14 cellular contexts compared by ENCODE assay signal in genomic region chr1:53949651-53950050, GRCh38. TPM values are rescaled to one million over a fixed set of nuclear protein-coding genes. Genes with fewer than 3 reads are reported as not detected.
A peak's percentile ranks its signal among the peaks of the same experiment; 100 is the strongest.
DNase-seq lines count a peak whose midpoint lies in the region; ATAC-seq, FAIRE-seq and TF ChIP-seq lines count a peak whose summit lies in the region.
"Had no signal": no experiment of that assay in that cellular context is flagged by ENCODE, and none has a peak within 500 bp of the region (broad histone marks: within the 10 kb centered on the region; RNA-seq: fewer than 3 reads in every experiment).

No MANE protein-coding gene starts in this region.

- peak overlapping the region; percentile 70 for H3K27ac Mint-ChIP-seq in neural progenitor cell
- peak overlapping the region in 4 of 10 donors; percentile 23 to 78 (median 54) for H3K27ac Mint-ChIP-seq in naive thymus-derived CD8-positive, alpha-beta T cell
- H3K27ac Mint-ChIP-seq: activated naive CD4-positive, alpha-beta T cell treated with anti-CD3 and anti-CD28 coated beads, Interleukin-2, amount 50 U/mL, for 72 hours; T-helper 1 cell treated with Interleukin-12 subunit alpha and Interleukin-12 subunit beta and Interleukin-4 antibody, amounts not matched to agents 30 μg/mL and 1 μg/mL, for 36 hours had no signal

- peaks cover 41% of the 10 kb centered on the region for H3K4me1 Mint-ChIP-seq in neural progenitor cell
- peaks cover 17 to 37% (median 32%) of the 10 kb centered on the region in 4 donors for H3K4me1 Mint-ChIP-seq in naive thymus-derived CD8-positive, alpha-beta T cell

- H3K9me2 ChIP-seq in Loucy (replicated peaks; ENCODE audit: low read depth, low read length), result no peaks in the 10 kb centered on the region

- peak overlapping the region; percentile 56 for H3K4me3 Mint-ChIP-seq in neural progenitor cell
- no peak overlapping the region for H3K4me3 Mint-ChIP-seq in naive thymus-derived CD8-positive, alpha-beta T cell
- H3K4me3 Mint-ChIP-seq: central memory CD8-positive, alpha-beta T cell; T-helper 1 cell treated with Interleukin-12 subunit alpha and Interleukin-12 subunit beta and Interleukin-4 antibody, amounts not matched to agents 30 μg/mL and 1 μg/mL, for 36 hours had no signal

- H3K27ac ChIP-seq in neural progenitor cell, result no peak overlapping the region

- H3K9ac ChIP-seq in Loucy (ENCODE audit: low read depth, low read length, poor library complexity, severe bottlenecking) (no peak overlapping the region), neural progenitor cell (no peak overlapping the region)

- H2AFZ ChIP-seq in Loucy (ENCODE audit: low read length) (no peak overlapping the region), neural progenitor cell (replicated peaks) (no peak overlapping the region)

- FAIRE-seq in H54 (lab: Jason Lieb, UNC), result no peak

- H3K36me3 ChIP-seq in Loucy (ENCODE audit: insufficient read depth, low read length) (peaks cover 13% of the 10 kb centered on the region; the same call in 1 of the 2 replicates), neural progenitor cell (peaks cover 8% of the 10 kb centered on the region)

- H3K4me2 ChIP-seq in Loucy (ENCODE audit: low read depth, low read length, poor library complexity, severe bottlenecking) (peak overlapping the region; percentile 36), neural progenitor cell (no peak overlapping the region)

- H3K4me3 ChIP-seq in Loucy (ENCODE audit: low read length, poor library complexity, severe bottlenecking) (no peak overlapping the region), neural progenitor cell (no peak overlapping the region)

- H3K27me3 ChIP-seq in Loucy (ENCODE audit: insufficient read depth, low read length, poor library complexity, severe bottlenecking) (no peaks in the 10 kb centered on the region), neural progenitor cell (no peaks in the 10 kb centered on the region)

- H3K9me3 Mint-ChIP-seq in neural progenitor cell, result no peaks in the 10 kb centered on the region
- no peaks in the 10 kb centered on the region for H3K9me3 Mint-ChIP-seq in naive thymus-derived CD8-positive, alpha-beta T cell
- H3K9me3 Mint-ChIP-seq: activated naive CD4-positive, alpha-beta T cell treated with anti-CD3 and anti-CD28 coated beads, Interleukin-2, amount 50 U/mL, for 72 hours; central memory CD8-positive, alpha-beta T cell; T-helper 1 cell treated with Interleukin-12 subunit alpha and Interleukin-12 subunit beta and Interleukin-4 antibody, amounts not matched to agents 30 μg/mL and 1 μg/mL, for 36 hours had no signal

- H3K4me1 ChIP-seq in Loucy (ENCODE audit: insufficient read depth, low read length, poor library complexity, severe bottlenecking), result peaks cover 40% of the 10 kb centered on the region
- H3K4me1 ChIP-seq in neural progenitor cell, result peaks cover 24% of the 10 kb centered on the region

- H4K20me1 ChIP-seq in Loucy (ENCODE audit: insufficient read depth, low read length, poor library complexity, severe bottlenecking) (no peaks in the 10 kb centered on the region), neural progenitor cell (ENCODE audit: low read depth) (peaks cover 23% of the 10 kb centered on the region)

- TF ChIP-seq CTCF in Loucy (conservative IDR thresholded peaks at IDR 0.05; ENCODE audit: low read length) (no peak), neural progenitor cell (IDR thresholded peaks at IDR 0.05) (no peak)

- H3F3A ChIP-seq in Loucy (ENCODE audit: low read depth) (no peaks in the 10 kb centered on the region), neural progenitor cell (ENCODE audit: low read depth) (peaks cover 18% of the 10 kb centered on the region)

- H3K79me2 ChIP-seq in Loucy (ENCODE audit: insufficient read depth, low read length) (peaks cover 44% of the 10 kb centered on the region), neural progenitor cell (ENCODE audit: low read depth) (peaks cover 69% of the 10 kb centered on the region)

- H3K9me3 ChIP-seq in Loucy (ENCODE audit: insufficient read depth, low read depth, low read length), result no peaks in the 10 kb centered on the region
- no peaks in the 10 kb centered on the region for H3K9me3 ChIP-seq in neural progenitor cell (ENCODE audit: low read depth)

- DNase-seq in NCI-H2107 treated with DMSO at 0.1 percent for 48 hours (lab: John Stamatoyannopoulos, UW; ENCODE audit: unreplicated experiment), result peak; percentile 68
- DNase-seq in NCI-H2107 (lab: John Stamatoyannopoulos, UW), result no peak
- peak; percentile 23 for DNase-seq in NCI-H748 treated with DMSO at 0.1 percent for 48 hours (lab: John Stamatoyannopoulos, UW)
- no peak for DNase-seq in neural progenitor cell (ENCODE audit: low spot score)
- no peak for DNase-seq in activated naive CD4-positive, alpha-beta T cell treated with Interleukin-2 at 50 U/mL for 16 hours
- DNase-seq in H54 (ENCODE audit: insufficient read length, low spot score), result no peak
- no peak for DNase-seq in naive thymus-derived CD8-positive, alpha-beta T cell
- DNase-seq: NCI-H446 treated with DMSO at 0.1 percent for 48 hours had no signal

- TF ChIP-seq POLR2A in H54 (IDR thresholded peaks at IDR 0.05; ENCODE audit: low read depth, low read length), result no peak

- ATAC-seq in naive thymus-derived CD8-positive, alpha-beta T cell, result no peak
- ATAC-seq: activated CD4-positive, CD25-positive, alpha-beta regulatory T cell treated with anti-CD3 and anti-CD28 coated beads, Interleukin-2, amount 50 U/mL, for 24 hours; activated naive CD4-positive, alpha-beta T cell treated with anti-CD3 and anti-CD28 coated beads, Interleukin-2, amount 50 U/mL, for 72 hours; left colon had no signal

- no peaks in the 10 kb centered on the region for H3K27me3 Mint-ChIP-seq in neural progenitor cell (ENCODE audit: insufficient read depth, low read depth)
- H3K27me3 Mint-ChIP-seq in naive thymus-derived CD8-positive, alpha-beta T cell, result no peaks in the 10 kb centered on the region
- H3K27me3 Mint-ChIP-seq: central memory CD8-positive, alpha-beta T cell had no signal

- peaks cover 10% of the 10 kb centered on the region for H3K36me3 Mint-ChIP-seq in neural progenitor cell
- H3K36me3 Mint-ChIP-seq in naive thymus-derived CD8-positive, alpha-beta T cell, result peaks cover 0 to 31% (median 10%) of the 10 kb centered on the region in 3 donors

- POLR2A ChIA-PET in naive thymus-derived CD8-positive, alpha-beta T cell (lab: Charles Lee), result interaction anchor here (0.8 kb wide), 1 partner anchor 88 kb away, joined by 3 read pairs; no protein-coding TSS in a partner anchor

RNA-seq across cellular contexts. Expression of gene LRRC42, which starts 3.5 kb away (rescaled TPM):
- total RNA-seq in neural progenitor cell (ENCODE audit: low replicate concordance), result 69.1 and 74.5 TPM in 2 replicates
- total RNA-seq in naive thymus-derived CD8-positive, alpha-beta T cell, result 1 to 10 TPM; 7.8 to 9.8 TPM
- 10 to 100 TPM in 1 of 3 donors, 1 to 10 TPM in 2; 9.1 to 10.5 (median 9.1) TPM for polyA plus RNA-seq in naive thymus-derived CD8-positive, alpha-beta T cell

RNA-seq across cellular contexts. Expression of gene IFT25, which starts 4.2 kb away (rescaled TPM):
- total RNA-seq in neural progenitor cell (ENCODE audit: low replicate concordance), result 48.4 and 54.0 TPM in 2 replicates
- 10 to 100 TPM; 43.2 to 47.5 TPM for total RNA-seq in naive thymus-derived CD8-positive, alpha-beta T cell
- polyA plus RNA-seq in naive thymus-derived CD8-positive, alpha-beta T cell, result 10 to 100 TPM; 34.9 to 53.7 (median 46.8) TPM

RNA-seq across cellular contexts. Expression of gene DIO1, which starts 55.7 kb away (rescaled TPM):
- not detected in 2 replicates for total RNA-seq in neural progenitor cell (ENCODE audit: low replicate concordance)
- total RNA-seq in naive thymus-derived CD8-positive, alpha-beta T cell, result not detected
- not detected for polyA plus RNA-seq in naive thymus-derived CD8-positive, alpha-beta T cell
- total RNA-seq: activated naive CD4-positive, alpha-beta T cell treated with anti-CD3 and anti-CD28 coated beads, Interleukin-2, amount 50 U/mL, for 72 hours had no signal

Comparison
In these comparisons a context has a peak if more than half of its experiments do, and no peak if none do; other contexts are left out.
1. DNase-seq: peak in NCI-H2107 treated with DMSO at 0.1 percent for 48 hours (single experiment) and NCI-H748 treated with DMSO at 0.1 percent for 48 hours (single experiment); none in NCI-H2107 (single experiment), neural progenitor cell (single experiment), activated naive CD4-positive, alpha-beta T cell treated with Interleukin-2 at 50 U/mL for 16 hours (single experiment), H54 (single experiment) and naive thymus-derived CD8-positive, alpha-beta T cell (0 of 10).